In the genomic region with DNA sequence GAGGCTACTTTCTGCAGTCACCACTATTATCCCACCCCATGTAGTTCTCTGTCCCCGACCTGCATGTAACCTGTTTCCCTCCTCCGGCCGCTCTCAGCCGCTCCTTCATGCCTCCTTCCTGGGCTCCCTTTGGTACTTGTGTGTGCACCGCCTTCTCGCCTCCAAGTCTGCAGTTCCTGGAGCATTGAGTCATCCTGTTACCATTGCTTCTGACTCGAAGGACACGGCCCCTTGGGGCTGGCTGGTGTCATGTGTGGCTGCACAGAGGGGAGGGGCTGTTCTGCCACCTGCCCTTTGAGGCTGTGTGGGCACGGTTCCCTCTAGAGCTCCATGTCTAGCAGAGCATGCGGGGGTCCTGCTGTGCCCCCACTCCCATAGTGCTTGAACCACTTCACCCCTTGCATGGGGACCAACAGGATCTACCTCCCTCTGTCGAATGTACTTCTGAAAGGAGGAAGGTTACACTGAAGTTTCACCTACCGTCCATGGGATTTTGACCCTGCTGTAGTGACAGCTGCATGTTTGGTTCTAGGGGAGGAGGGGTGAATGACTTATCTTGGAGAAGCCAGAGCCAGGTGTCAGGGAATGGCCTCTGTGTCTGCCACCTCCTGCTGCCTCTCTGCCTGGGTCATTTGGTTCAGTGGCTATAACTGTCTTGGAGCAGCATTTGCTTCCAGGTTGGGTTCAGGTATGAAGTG, we compare ENCODE assay signal across 8 cellular contexts. TPM values are rescaled to one million over a fixed set of nuclear protein-coding genes. Genes with fewer than 3 reads are reported as not detected.
DNase-seq lines count a peak whose midpoint lies in the region; ATAC-seq and TF ChIP-seq lines count a peak whose summit lies in the region.

No MANE protein-coding gene starts in this region.

- H3K27me3 ChIP-seq in PC-3 (ENCODE audit: low read length) = no peaks in the 10 kb centered on the region
- H3K27me3 ChIP-seq in mesendoderm (ENCODE audit: insufficient read depth, low read length, poor library complexity) = no peaks in the 10 kb centered on the region
- H3K27me3 ChIP-seq in thyroid gland = no peaks in the 10 kb centered on the region
- no peaks in the 10 kb centered on the region for H3K27me3 ChIP-seq in H7 (ENCODE audit: control insufficient read depth, insufficient read depth, low read length)

- no peaks in the 10 kb centered on the region for H3K9me2 ChIP-seq in PC-3 (replicated peaks; ENCODE audit: low read length)

- no peak overlapping the region; the same call in 1 of the 2 replicates for H3K4me3 ChIP-seq in GM12865 (ENCODE audit: low read depth, low read length)
- H3K4me3 ChIP-seq in PC-3 (ENCODE audit: low read length) = no peak overlapping the region
- no peak overlapping the region for H3K4me3 ChIP-seq in mesendoderm (ENCODE audit: low read length)
- no peak overlapping the region for H3K4me3 ChIP-seq in thyroid gland (replicated peaks in 1 of 3)
- no peak overlapping the region for H3K4me3 ChIP-seq in H7 (ENCODE audit: insufficient read depth, low read depth, low read length)

- no peak overlapping the region for H3K4me2 ChIP-seq in PC-3 (ENCODE audit: low read length)
- H3K4me2 ChIP-seq in mesendoderm (ENCODE audit: low read length) = peak overlapping the region; percentile 19

- no CpG with 5 or more reads among the region's 12 CpGs for WGBS in mesendoderm (ENCODE audit: extremely low coverage, insufficient coverage, low lambda C conversion rate)
- 10 to 25% methylated on average over 8 to 9 of the region's 12 CpGs for WGBS in thyroid gland, 2 donors

- H3K79me1 ChIP-seq in mesendoderm (ENCODE audit: low read length) = peaks cover 60% of the 10 kb centered on the region

- CTCF ChIA-PET in PC-3 (lab: Charles Lee) = no interaction called here

- H3K56ac ChIP-seq in mesendoderm (ENCODE audit: low read length) = peak overlapping the region; percentile 54

- no peak overlapping the region for H4K8ac ChIP-seq in mesendoderm (ENCODE audit: low read depth, low read length)

- H2AFZ ChIP-seq in PC-3 (ENCODE audit: low read length) = no peak overlapping the region

- H3K9me3 Mint-ChIP-seq in activated naive CD8-positive, alpha-beta T cell (ENCODE audit: low read depth) = no peaks in the 10 kb centered on the region

- H2AK5ac ChIP-seq in mesendoderm (ENCODE audit: low read length) = peak overlapping the region; percentile 9

- no peaks in the 10 kb centered on the region for H3F3A ChIP-seq in PC-3 (ENCODE audit: low read length, unreplicated experiment)

- peaks cover 94% of the 10 kb centered on the region for H3K79me2 ChIP-seq in PC-3 (ENCODE audit: low read length)
- peaks cover 91% of the 10 kb centered on the region for H3K79me2 ChIP-seq in mesendoderm (ENCODE audit: control insufficient read depth, insufficient read depth, low read length)

- H3K27ac Mint-ChIP-seq in activated naive CD8-positive, alpha-beta T cell = peak overlapping the region; percentile 91

- no peaks in the 10 kb centered on the region for H3K9me3 ChIP-seq in PC-3 (ENCODE audit: low read length)
- no peaks in the 10 kb centered on the region for H3K9me3 ChIP-seq in thyroid gland

- H3K4me3 Mint-ChIP-seq in activated naive CD8-positive, alpha-beta T cell = peak overlapping the region; percentile 85

- ATAC-seq in HG02763 (IDR thresholded peaks at IDR 0.05; ENCODE audit: unreplicated experiment) (peak; percentile 62), PC-3 (peak; percentile 51; the same call in 1 of the 2 replicates)

- POLR2A ChIA-PET in PC-3 (lab: Charles Lee; ENCODE audit: unreplicated experiment) = no interaction called here

- H4K20me1 ChIP-seq in PC-3 (ENCODE audit: low read length) = no peaks in the 10 kb centered on the region

- no TSS peak for BruUV-seq in PC-3 (replicated peaks; lab: Mats Ljungman, UMichigan)

- H3K4me1 Mint-ChIP-seq in activated naive CD8-positive, alpha-beta T cell (ENCODE audit: low read depth) = peaks cover 100% of the 10 kb centered on the region

- TF ChIP-seq CTCF in GM12865 (IDR thresholded peaks at IDR 0.05; ENCODE audit: insufficient read depth, low read depth, low read length, missing control alignments) = no peak
- no peak for TF ChIP-seq CTCF in PC-3 (conservative IDR thresholded peaks at IDR 0.05; ENCODE audit: low read depth, low read length)
- no peak for TF ChIP-seq CTCF in thyroid gland (IDR thresholded peaks at IDR 0.05)

- H3K36me3 Mint-ChIP-seq in activated naive CD8-positive, alpha-beta T cell = no peaks in the 10 kb centered on the region

- TF ChIP-seq POLR2A in thyroid gland (IDR thresholded peaks at IDR 0.05) = peak in 1 of 2 donors; percentile 29

- no peak overlapping the region for H3K4ac ChIP-seq in mesendoderm (ENCODE audit: low read depth, low read length)

- H3K9ac ChIP-seq in PC-3 (ENCODE audit: low read length) (no peak overlapping the region), mesendoderm (ENCODE audit: low read length) (no peak overlapping the region)

- intact Hi-C loops in PC-3 (cut with micrococcal nuclease) = no loop called here
- intact Hi-C loops in thyroid gland (cut with DNase I) = loop anchor here (5.0 kb wide), 1 partner anchor 38 kb away; a partner anchor contains a TSS

- no peak overlapping the region for H3K18ac ChIP-seq in mesendoderm (ENCODE audit: low read length)

- no peaks in the 10 kb centered on the region for H3K27me3 Mint-ChIP-seq in activated naive CD8-positive, alpha-beta T cell

- H3K27ac ChIP-seq in PC-3 (ENCODE audit: low read length) = no peak overlapping the region
- H3K27ac ChIP-seq in mesendoderm (ENCODE audit: low read depth, low read length) = no peak overlapping the region
- H3K27ac ChIP-seq in thyroid gland = peak overlapping the region; percentile 69 to 86 (median 73)

- H3K4me1 ChIP-seq in PC-3 (ENCODE audit: insufficient read depth, low read length) (peaks cover 32% of the 10 kb centered on the region), mesendoderm (ENCODE audit: control insufficient read depth, low read depth, low read length) (peaks cover 48% of the 10 kb centered on the region), thyroid gland (peaks cover 73 to 100% of the 10 kb centered on the region in 2 donors)

- DNase-seq in GM12865 (ENCODE audit: low read depth) (peak; percentile 78), PC-3 (peak; percentile 27), mesendoderm (peak; percentile 79), thyroid gland (peak; percentile 89 to 90), H7 (no peak), NCI-H1105 (lab: John Stamatoyannopoulos, UW) (no peak)

- H4K5ac ChIP-seq in mesendoderm (ENCODE audit: low read length) = no peak overlapping the region

- H3K36me3 ChIP-seq in PC-3 (ENCODE audit: low read depth, low read length) = no peaks in the 10 kb centered on the region
- no peaks in the 10 kb centered on the region for H3K36me3 ChIP-seq in mesendoderm (ENCODE audit: control insufficient read depth, insufficient read depth, low read length)
- H3K36me3 ChIP-seq in thyroid gland = no peaks in the 10 kb centered on the region
- no peaks in the 10 kb centered on the region for H3K36me3 ChIP-seq in H7 (replicated peaks; ENCODE audit: control insufficient read depth, insufficient read depth, low read length)

- no peak overlapping the region for H2BK15ac ChIP-seq in mesendoderm (replicated peaks; ENCODE audit: low read depth)

- peak overlapping the region; percentile 40 for H2BK5ac ChIP-seq in mesendoderm (ENCODE audit: low read length)

- H2BK120ac ChIP-seq in mesendoderm (ENCODE audit: low read depth, low read length) = no peak overlapping the region

- H3K23ac ChIP-seq in mesendoderm (ENCODE audit: low read length) = peak overlapping the region; percentile 15

RNA-seq across cellular contexts. Expression of a gene that starts 39.6 kb away (rescaled TPM):
- 36.8 and 46.8 TPM in 2 replicates for total RNA-seq in PC-3 (2014; rRNA removed)
- 26.5 TPM for polyA plus RNA-seq in mesendoderm (2013, experiment 1 of 2)
- polyA plus RNA-seq in mesendoderm (2013, experiment 2 of 2) = 26.2 TPM
- 100 to 1,000 TPM in 1 of 4 donors, 10 to 100 TPM in 3; 80.1 to 127 (median 87.7) TPM for total RNA-seq in thyroid gland
- 84.7 and 89.1 TPM in 2 replicates for total RNA-seq in H7 (2014; rRNA removed; shearing (Covaris generic))

Comparison
In these comparisons a context has a peak if more than half of its experiments do, and no peak if none do; other contexts are left out.
1. DNase-seq: peak in GM12865 (single experiment), PC-3 (single experiment), mesendoderm (single experiment) and thyroid gland (2 of 2); none in H7 (single experiment) and NCI-H1105 (single experiment).
2. H3K27ac ChIP-seq: peak in thyroid gland (3 of 3); none in PC-3 (single experiment) and mesendoderm (single experiment).